8 cellular contexts compared by ENCODE assay signal in genomic region chr3:120719167-120719834, GRCh38. TPM values are rescaled to one million over a fixed set of nuclear protein-coding genes. Genes with fewer than 3 reads are reported as not detected.
DNase-seq lines count a peak whose midpoint lies in the region; ATAC-seq and TF ChIP-seq lines count a peak whose summit lies in the region.
"Not testable (repeated sequence)": the region's sequence is repeated elsewhere in the genome, so short reads cannot be mapped to it uniquely, and the experiment has no call there.

No MANE protein-coding gene starts in this region.

- TF ChIP-seq CTCF in body of pancreas (IDR thresholded peaks at IDR 0.05): peak in 2 of 7 experiments; percentile 23 to 29
- TF ChIP-seq CTCF in heart left ventricle (IDR thresholded peaks at IDR 0.05); mesothelial cell of epicardium (IDR thresholded peaks at IDR 0.05; ENCODE audit: unreplicated experiment): not testable (repeated sequence)

- H3K4me3 Mint-ChIP-seq in mesothelial cell of epicardium: peak overlapping the region; percentile 74

- not testable (repeated sequence) for H3K4me1 Mint-ChIP-seq in mesothelial cell of epicardium

- not testable (repeated sequence) for ATAC-seq in body of pancreas; heart left ventricle; stimulated activated naive CD8-positive, alpha-beta T cell treated with anti-CD3 and anti-CD28 coated beads, Interleukin-15, Interleukin-2, amounts not matched to agents 100 U/mL and 50 U/mL, for 24 hours

- not testable (repeated sequence) for H3K4me1 ChIP-seq in body of pancreas, heart left ventricle

- H3K36me3 ChIP-seq in body of pancreas (replicated peaks in 1 of 2; ENCODE audit: insufficient read depth in 1 of 2, low read depth in 2 of 2); heart left ventricle: not testable (repeated sequence)

- intact Hi-C loops in body of pancreas (cut with DNase I); heart left ventricle (cut with DNase I): not testable (repeated sequence)

- WGBS in body of pancreas, 2 donors: 55% methylated on average over 19 to 20 of the region's 20 CpGs
- WGBS in heart left ventricle, 4 donors: 56 to 70% (median 58%) methylated on average over 19 to 20 of the region's 20 CpGs

- peak overlapping the region; percentile 38 for H3K27ac Mint-ChIP-seq in mesothelial cell of epicardium

- H3K27ac ChIP-seq in body of pancreas: peak overlapping the region; percentile 41 to 67 (median 50)
- H3K27ac ChIP-seq in heart left ventricle: peak overlapping the region in 6 of 12 donors; percentile 17 to 45 (median 34)

- not testable (repeated sequence) for H3K9me3 Mint-ChIP-seq in mesothelial cell of epicardium

- H3K27me3 Mint-ChIP-seq in mesothelial cell of epicardium (ENCODE audit: low read depth): not testable (repeated sequence)

- not testable (repeated sequence) for H3K36me3 Mint-ChIP-seq in mesothelial cell of epicardium

- peak overlapping the region in 1 of 2 donors; percentile 51 for H3K4me3 ChIP-seq in body of pancreas
- H3K4me3 ChIP-seq in heart left ventricle: peak overlapping the region in 11 of 12 donors; percentile 16 to 58 (median 51)

- not testable (repeated sequence) for H3K9me3 ChIP-seq in body of pancreas, heart left ventricle

- TF ChIP-seq POLR2A in body of pancreas (IDR thresholded peaks at IDR 0.05): peak in 2 of 3 donors; percentile 14 to 24
- not testable (repeated sequence) for TF ChIP-seq POLR2A in heart left ventricle (IDR thresholded peaks at IDR 0.05)

- DNase-seq in ELF-1 (ENCODE audit: low read depth, low spot score): peak; percentile 51
- DNase-seq in T follicular helper cell (ENCODE audit: low read depth): peak; percentile 72
- DNase-seq in activated CD8-positive, alpha-beta memory T cell treated with anti-CD3 and anti-CD28 coated beads, Interleukin-2, amount 50 U/mL, for 48 hours: peak; percentile 63
- peak; percentile 73 to 90 (median 80) for DNase-seq in body of pancreas
- DNase-seq in heart left ventricle: peak; percentile 44 to 77 (median 57)
- peak in 1 of 2 experiments; percentile 48 for DNase-seq in mesothelial cell of epicardium (ENCODE audit: low spot score in 2 of 2, unreplicated experiment in 2 of 2)
- DNase-seq in stimulated activated CD4-positive, alpha-beta T cell treated with anti-CD3 and anti-CD28 coated beads, Interleukin-15, amount 100 ng/mL, for 1 hour (ENCODE audit: low read depth in 1 of 2, low spot score in 1 of 2): peak; percentile 29 to 56
- DNase-seq in stimulated activated naive CD8-positive, alpha-beta T cell treated with anti-CD3 and anti-CD28 coated beads, Interleukin-15, Interleukin-2, amounts not matched to agents 100 U/mL and 50 U/mL, for 24 hours: peak; percentile 53

- H3K27me3 ChIP-seq in body of pancreas, heart left ventricle: not testable (repeated sequence)

RNA-seq across cellular contexts. Expression of gene RABL3, which starts 23.0 kb away (rescaled TPM):
- total RNA-seq in body of pancreas (1 to 10 TPM; 7.3 to 9.9 TPM), heart left ventricle (10 to 100 TPM in 8 of 9 donors, 1 to 10 TPM in 1; 6.8 to 28.3 (median 17.5) TPM), mesothelial cell of epicardium (17.3 to 19.5 TPM (median 19.1 TPM) in 3 replicates)
- 10 to 100 TPM in 1 of 2 donors, 1 to 10 TPM in 1; 3.1 to 23.1 TPM for polyA plus RNA-seq in heart left ventricle

RNA-seq across cellular contexts. Expression of gene GTF2E1, which starts 23.2 kb away (rescaled TPM):
- total RNA-seq in body of pancreas (1 to 10 TPM; 3.6 to 5.9 TPM), heart left ventricle (10 to 100 TPM in 7 of 9 donors, 1 to 10 TPM in 2; 7.3 to 15.1 (median 12.2) TPM), mesothelial cell of epicardium (17.9 to 19.7 TPM (median 18.0 TPM) in 3 replicates)
- 1 to 10 TPM; 3.7 to 6.7 TPM for polyA plus RNA-seq in heart left ventricle

RNA-seq across cellular contexts. Expression of gene HGD, which starts 37.3 kb away (rescaled TPM):
- total RNA-seq in body of pancreas (10 to 100 TPM; 14.2 to 14.3 TPM), heart left ventricle (under 1 TPM in 3 of 9 donors, not detected in 6; 0.16 to 0.62 (median 0.56) TPM), mesothelial cell of epicardium (0.29 to 0.67 TPM (median 0.60 TPM) in 3 replicates)
- polyA plus RNA-seq in heart left ventricle: not detected
